10 cellular contexts compared by ENCODE assay signal in the genomic region with DNA sequence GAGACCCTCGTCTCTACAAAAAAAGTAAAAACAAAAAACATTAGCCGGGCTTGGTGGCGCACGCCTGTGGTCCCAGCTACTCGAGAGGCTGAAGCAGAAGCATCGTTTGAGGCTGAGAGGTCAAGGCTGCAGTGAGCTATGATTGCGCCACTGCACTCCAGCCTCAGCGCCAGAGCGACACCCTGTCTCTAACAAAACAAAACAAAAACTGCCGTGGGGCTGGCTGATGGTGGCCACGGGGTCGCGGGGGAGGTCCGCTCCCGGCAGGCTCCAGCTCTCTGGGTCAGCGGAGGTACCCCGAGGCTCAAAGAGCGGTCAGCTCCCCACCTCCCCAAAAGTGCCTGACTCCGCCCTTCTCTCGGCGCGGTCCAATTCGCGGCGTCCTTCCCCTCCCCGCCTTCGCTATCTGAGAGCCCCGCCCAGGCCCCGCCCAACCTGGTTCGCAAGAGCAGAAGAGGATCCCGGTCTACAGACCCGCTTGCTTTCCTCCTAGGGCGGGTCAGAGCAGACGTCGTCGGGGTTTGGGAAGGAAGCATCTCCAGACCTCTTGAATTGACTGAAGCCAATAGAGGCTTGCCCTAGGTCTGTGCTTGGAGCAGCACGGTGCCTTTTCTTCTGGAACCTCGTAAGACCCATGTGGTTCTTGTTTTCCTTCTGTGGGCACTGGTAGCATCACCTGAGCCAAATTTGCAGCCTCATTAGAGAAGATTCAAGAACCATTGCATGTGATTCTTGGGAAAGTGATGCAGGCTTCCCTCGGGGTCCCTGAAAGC. TPM values are rescaled to one million over a fixed set of nuclear protein-coding genes. Genes with fewer than 3 reads are reported as not detected.
DNase-seq lines count a peak whose midpoint lies in the region; ATAC-seq and TF ChIP-seq lines count a peak whose summit lies in the region.
"Had no signal": no experiment of that assay in that cellular context is flagged by ENCODE, and none has a peak within 500 bp of the region (broad histone marks: within the 10 kb centered on the region; RNA-seq: fewer than 3 reads in every experiment).

No MANE protein-coding gene starts in this region.

- BruUV-seq in mammary epithelial cell (replicated peaks; lab: Mats Ljungman, UMichigan), result no TSS peak

- H4K20me1 ChIP-seq in mammary epithelial cell (ENCODE audit: insufficient read depth, low read length), result no peaks in the 10 kb centered on the region

- H3K4me2 ChIP-seq in mammary epithelial cell (ENCODE audit: insufficient read depth, low read depth, low read length), result peak overlapping the region; percentile 82

- DNase-seq in left ventricle myocardium superior (peak; percentile 31), heart left ventricle (no peak), NCI-H1092 treated with DMSO at 0.1 percent for 48 hours (lab: John Stamatoyannopoulos, UW) (peak; percentile 58), mammary epithelial cell (no peak), osteocyte (ENCODE audit: extremely low spot score, unreplicated experiment) (no peak), amniotic stem cell (lab: John Stamatoyannopoulos, UW) (no peak), NCI-H1105 treated with DMSO at 0.1 percent for 48 hours (lab: John Stamatoyannopoulos, UW) (no peak), NCI-H446 treated with DMSO at 0.1 percent for 48 hours (lab: John Stamatoyannopoulos, UW) (no peak)

- dilution Hi-C loops in mammary epithelial cell (cut with HindIII; ENCODE audit: low sequenced_read_pairs), result no loop called here

- H3K4me1 ChIP-seq in heart left ventricle (peaks cover 0 to 33% (median 10%) of the 10 kb centered on the region in 12 donors), mammary epithelial cell (ENCODE audit: insufficient read depth, low read length) (peaks cover 35% of the 10 kb centered on the region)

- ATAC-seq in left ventricle myocardium superior (no peak), heart left ventricle (no peak)
- ATAC-seq: GM12878 had no signal

- no peak overlapping the region for H3K27ac Mint-ChIP-seq in osteocyte (ENCODE audit: unreplicated experiment)
- H3K27ac Mint-ChIP-seq: activated naive CD4-positive, alpha-beta T cell treated with anti-CD3 and anti-CD28 coated beads, Interleukin-2, amount 50 U/mL, for 24 hours had no signal

- H3K27me3 ChIP-seq in heart left ventricle (peaks cover 57 to 84% (median 72%) of the 10 kb centered on the region in 9 donors), mammary epithelial cell (ENCODE audit: insufficient read depth, low read length) (peaks cover 62% of the 10 kb centered on the region)

- H3K9me3 ChIP-seq in heart left ventricle (peaks cover 0 to 6% (median 0%) of the 10 kb centered on the region in 12 donors), mammary epithelial cell (replicated peaks; ENCODE audit: insufficient read depth, low read length) (no peaks in the 10 kb centered on the region)

- H2AFZ ChIP-seq in mammary epithelial cell (ENCODE audit: low read depth, low read length), result peak overlapping the region; percentile 20

- TF ChIP-seq CTCF in heart left ventricle (IDR thresholded peaks at IDR 0.05) (no peak), mammary epithelial cell (conservative IDR thresholded peaks at IDR 0.05 in 1 of 2, IDR thresholded peaks at IDR 0.05 in 1 of 2; ENCODE audit: extremely low read depth in 1 of 2, insufficient read depth in 1 of 2, low read depth in 1 of 2, low read length in 2 of 2) (no peak), osteocyte (IDR thresholded peaks at IDR 0.05) (no peak)

- peak overlapping the region; percentile 10 for H3K4me3 Mint-ChIP-seq in osteocyte (ENCODE audit: unreplicated experiment)

- CTCF ChIA-PET in mammary epithelial cell (lab: Charles Lee; ENCODE audit: low non-redundant PET), result no interaction called here

- no peaks in the 10 kb centered on the region for H3K36me3 Mint-ChIP-seq in osteocyte (ENCODE audit: unreplicated experiment)
- H3K36me3 Mint-ChIP-seq: activated naive CD4-positive, alpha-beta T cell treated with anti-CD3 and anti-CD28 coated beads, Interleukin-2, amount 50 U/mL, for 24 hours had no signal

- H3K4me1 Mint-ChIP-seq in osteocyte (ENCODE audit: unreplicated experiment), result peaks cover 27% of the 10 kb centered on the region

- peak overlapping the region in 6 of 12 donors; percentile 6 to 44 (median 17) for H3K4me3 ChIP-seq in heart left ventricle
- H3K4me3 ChIP-seq in mammary epithelial cell (replicated peaks in 1 of 3; ENCODE audit: insufficient read depth in 1 of 3, low read depth in 2 of 3, low read length in 3 of 3), result peak overlapping the region in 2 of 3 experiments; percentile 20 to 43
- H3K4me3 ChIP-seq: GM12878 had no signal

- intact Hi-C loops in left ventricle myocardium superior (cut with micrococcal nuclease), result no loop called here
- intact Hi-C loops in heart left ventricle (cut with DNase I), result loop anchor here in 1 of 10 donors (10.0 kb wide), 1 partner anchor 181 kb away; no protein-coding TSS in a partner anchor
- intact Hi-C loops in mammary epithelial cell (cut with micrococcal nuclease), result loop anchor here (5.0 kb wide), 1 partner anchor 137 kb away; no protein-coding TSS in a partner anchor

- no peak for TF ChIP-seq POLR2A in heart left ventricle (IDR thresholded peaks at IDR 0.05)

- no peak overlapping the region for H3K9ac ChIP-seq in mammary epithelial cell (ENCODE audit: insufficient read depth, low read length)

- no peaks in the 10 kb centered on the region for H3K9me3 Mint-ChIP-seq in osteocyte (ENCODE audit: unreplicated experiment)
- H3K9me3 Mint-ChIP-seq: activated naive CD4-positive, alpha-beta T cell treated with anti-CD3 and anti-CD28 coated beads, Interleukin-2, amount 50 U/mL, for 24 hours had no signal

- H3K27me3 Mint-ChIP-seq in osteocyte (ENCODE audit: unreplicated experiment), result peaks cover 86% of the 10 kb centered on the region

- H3K36me3 ChIP-seq in heart left ventricle (no peaks in the 10 kb centered on the region), mammary epithelial cell (ENCODE audit: insufficient read depth, low read length) (no peaks in the 10 kb centered on the region)

- in situ Hi-C loops in mammary epithelial cell (cut with MboI; ENCODE audit: low sequenced_read_pairs in 2 of 2), result no loop called here

- no peak overlapping the region for H3K27ac ChIP-seq in heart left ventricle
- H3K27ac ChIP-seq in mammary epithelial cell (ENCODE audit: insufficient read depth, low read depth, low read length), result no peak overlapping the region

- H3K79me2 ChIP-seq in mammary epithelial cell (ENCODE audit: insufficient read depth, low read length), result no peaks in the 10 kb centered on the region

- WGBS in heart left ventricle, 4 donors, result 2 to 5% (median 3%) methylated on average over 31 to 39 of the region's 39 CpGs
- 8% methylated on average over 14 of the region's 39 CpGs for WGBS in mammary epithelial cell (ENCODE audit: low coverage, missing lambda C conversion rate)

RNA-seq across cellular contexts. Expression of a gene that starts 7.8 kb away (rescaled TPM):
- total RNA-seq in left ventricle myocardium superior (not detected), heart left ventricle (not detected), mammary epithelial cell (not detected), osteocyte (not detected in 2 replicates)
- polyA plus RNA-seq in heart left ventricle (not detected), mammary epithelial cell (not detected)
- not detected for polyA minus RNA-seq in mammary epithelial cell
- total RNA-seq: GM12878 had no signal
- polyA plus RNA-seq: GM12878 had no signal

RNA-seq across cellular contexts. Expression of a gene that starts 45.5 kb away (rescaled TPM):
- total RNA-seq in left ventricle myocardium superior, result not detected
- total RNA-seq in heart left ventricle, result not detected
- not detected for polyA plus RNA-seq in heart left ventricle
- not detected for total RNA-seq in mammary epithelial cell
- not detected for polyA plus RNA-seq in mammary epithelial cell
- not detected for polyA minus RNA-seq in mammary epithelial cell
- total RNA-seq in osteocyte, result not detected in 2 replicates
- total RNA-seq: GM12878 had no signal
- polyA plus RNA-seq: GM12878 had no signal

RNA-seq across cellular contexts. Expression of a gene that starts 53.0 kb away (rescaled TPM):
- total RNA-seq in left ventricle myocardium superior, result not detected
- not detected for total RNA-seq in heart left ventricle
- polyA plus RNA-seq in heart left ventricle, result not detected
- not detected for total RNA-seq in mammary epithelial cell
- polyA plus RNA-seq in mammary epithelial cell, result not detected
- not detected for polyA minus RNA-seq in mammary epithelial cell
- not detected in 2 replicates for total RNA-seq in osteocyte
- total RNA-seq: GM12878 had no signal
- polyA plus RNA-seq: GM12878 had no signal

Comparison
In these comparisons a context has a peak if more than half of its experiments do, and no peak if none do; other contexts are left out.
1. DNase-seq: peak in left ventricle myocardium superior (single experiment) and NCI-H1092 treated with DMSO at 0.1 percent for 48 hours (single experiment); none in heart left ventricle (0 of 5), mammary epithelial cell (single experiment), osteocyte (single experiment), amniotic stem cell (single experiment), NCI-H1105 treated with DMSO at 0.1 percent for 48 hours (single experiment) and NCI-H446 treated with DMSO at 0.1 percent for 48 hours (single experiment).